In genomic region chr2:15984367-15985255, GRCh38 we compare ENCODE assay signal across 1 cellular context.
TF ChIP-seq lines count a peak whose summit lies in the region.

No MANE protein-coding gene starts in this region.

TF ChIP-seq in WTC11, 78 proteins besides CTCF, POLR2A, EP300 and RAD21 (continued from another document):
- TF ChIP-seq FOXP4 (CRISPR knock-in tag; IDR thresholded peaks at IDR 0.05) = no peak
